15 cellular contexts compared by ENCODE assay signal in genomic region chr3:53704363-53704725, GRCh38.
"Had no signal": no experiment of that assay in that cellular context is flagged by ENCODE, and none has a peak within 500 bp of the region (broad histone marks: within the 10 kb centered on the region; RNA-seq: fewer than 3 reads in every experiment).

No MANE protein-coding gene starts in this region.

- H3K9me3 ChIP-seq: pancreas, SJSA1, tibial artery had no signal

- H3K36me3 Mint-ChIP-seq: brain; memory B cell; natural killer cell treated with Interleukin-12 subunit alpha and Interleukin-12 subunit beta and Interleukin-15 and Interleukin-18, amount 100 ng/mL, for 72 hours had no signal

- H3K4me1 ChIP-seq: foreskin keratinocyte, SJSA1, tibial artery had no signal

- H3K27me3 Mint-ChIP-seq: activated T-helper 17 cell treated with anti-CD3 and anti-CD28 coated beads, Interleukin-2, amount 50 U/mL, for 72 hours had no signal

- H3K27ac Mint-ChIP-seq: memory B cell; natural killer cell treated with Interleukin-12 subunit alpha and Interleukin-12 subunit beta and Interleukin-15 and Interleukin-18, amount 100 ng/mL, for 72 hours had no signal

- H3K4me3 ChIP-seq: pancreas, SJSA1, skin epidermis, tibial artery had no signal

- DNase-seq: activated naive CD4-positive, alpha-beta T cell treated with anti-CD3 and anti-CD28 coated beads, Interleukin-2, amount 50 U/mL, for 16 hours; activated T-cell treated with anti-CD3 and anti-CD28 coated beads for 4 hours; foreskin keratinocyte; left colon; stimulated activated CD4-positive, alpha-beta T cell treated with anti-CD3 and anti-CD28 coated beads, Interleukin-4, amount 100 ng/mL, for 4 hours; SW 1271; tibial artery had no signal

- H3K4me3 Mint-ChIP-seq: activated T-helper 17 cell treated with anti-CD3 and anti-CD28 coated beads, Interleukin-2, amount 50 U/mL, for 72 hours; brain; memory B cell; natural killer cell treated with Interleukin-12 subunit alpha and Interleukin-12 subunit beta and Interleukin-15 and Interleukin-18, amount 100 ng/mL, for 72 hours; T-helper 2 cell treated with Interferon-gamma antibody and Interleukin-4, amounts not matched to agents 5 μg/mL and 100 μg/mL, for 36 hours had no signal

- ATAC-seq: activated T-helper 17 cell treated with anti-CD3 and anti-CD28 coated beads, Interleukin-2, amount 50 U/mL, for 72 hours; foreskin keratinocyte; left colon; pancreas had no signal

- H3K27ac ChIP-seq: foreskin keratinocyte, SJSA1, skin epidermis, tibial artery had no signal

- H3K27me3 ChIP-seq: foreskin keratinocyte, pancreas, SJSA1 had no signal

- H3K4me1 Mint-ChIP-seq: activated T-helper 17 cell treated with anti-CD3 and anti-CD28 coated beads, Interleukin-2, amount 50 U/mL, for 72 hours; memory B cell had no signal

- H3K9me3 Mint-ChIP-seq: activated T-helper 17 cell treated with anti-CD3 and anti-CD28 coated beads, Interleukin-2, amount 50 U/mL, for 72 hours; brain; memory B cell; natural killer cell treated with Interleukin-12 subunit alpha and Interleukin-12 subunit beta and Interleukin-15 and Interleukin-18, amount 100 ng/mL, for 72 hours; T-helper 2 cell treated with Interferon-gamma antibody and Interleukin-4, amounts not matched to agents 5 μg/mL and 100 μg/mL, for 36 hours had no signal
